6 cellular contexts compared by ENCODE assay signal in genomic region chr3:169811606-169812123, GRCh38. TPM values are rescaled to one million over a fixed set of nuclear protein-coding genes. Genes with fewer than 3 reads are reported as not detected.
A peak's percentile ranks its signal among the peaks of the same experiment; 100 is the strongest.
DNase-seq lines count a peak whose midpoint lies in the region; ATAC-seq lines count a peak whose summit lies in the region.

No MANE protein-coding gene starts in this region.

- peaks cover 8% of the 10 kb centered on the region for H3K27me3 Mint-ChIP-seq in activated CD4-positive, alpha-beta T cell treated with anti-CD3 and anti-CD28 coated beads, Interleukin-2, amount 10 ng/mL, durations not matched to agents 24 days and 14 days
- peaks cover 0 to 2% of the 10 kb centered on the region in 2 donors for H3K27me3 Mint-ChIP-seq in T-cell

- 3% methylated on average over 15 of the region's 15 CpGs for WGBS in right cardiac atrium

- H3K4me3 Mint-ChIP-seq in activated CD4-positive, alpha-beta T cell treated with anti-CD3 and anti-CD28 coated beads, Interleukin-2, amount 10 ng/mL, durations not matched to agents 24 days and 14 days, result peak overlapping the region; percentile 92
- H3K4me3 Mint-ChIP-seq in T-cell, result peak overlapping the region; percentile 74 to 94 (median 78)

- peak in 2 of 4 experiments; percentile 1 for ATAC-seq in T-cell (replicated peaks in 1 of 4)
- peak; percentile 38 to 45 for ATAC-seq in right cardiac atrium
- ATAC-seq in GM19467 (IDR thresholded peaks at IDR 0.05; ENCODE audit: unreplicated experiment), result no peak

- CTCF ChIA-PET in T-cell (lab: Charles Lee), result interaction anchor here (0.5 to 0.8 kb wide), 3 partner anchors 11 to 52 kb away, joined by 3 read pairs; no protein-coding TSS in a partner anchor

- H3K9me3 ChIP-seq in right cardiac atrium (ENCODE audit: control insufficient read depth, low read length), result no peaks in the 10 kb centered on the region

- H3K9me3 Mint-ChIP-seq in activated CD4-positive, alpha-beta T cell treated with anti-CD3 and anti-CD28 coated beads, Interleukin-2, amount 10 ng/mL, durations not matched to agents 24 days and 14 days, result peaks cover 7% of the 10 kb centered on the region
- H3K9me3 Mint-ChIP-seq in T-cell, result peaks cover 4 to 11% (median 10%) of the 10 kb centered on the region in 3 donors

- H3K27ac ChIP-seq in right cardiac atrium (ENCODE audit: low read length) (peak overlapping the region; percentile 55), temporal lobe (ENCODE audit: low read depth, low read length) (peak overlapping the region; percentile 69)

- peak overlapping the region; percentile 91 for H3K27ac Mint-ChIP-seq in activated CD4-positive, alpha-beta T cell treated with anti-CD3 and anti-CD28 coated beads, Interleukin-2, amount 10 ng/mL, durations not matched to agents 24 days and 14 days
- H3K27ac Mint-ChIP-seq in T-cell, result no peak overlapping the region

- no peaks in the 10 kb centered on the region for H3K27me3 ChIP-seq in right cardiac atrium (ENCODE audit: control insufficient read depth, insufficient read depth)

- peak overlapping the region; percentile 78 for H3K4me3 ChIP-seq in right cardiac atrium (ENCODE audit: low read length)

- POLR2A ChIA-PET in T-cell (lab: Charles Lee), result no interaction called here

- H3K36me3 Mint-ChIP-seq in activated CD4-positive, alpha-beta T cell treated with anti-CD3 and anti-CD28 coated beads, Interleukin-2, amount 10 ng/mL, durations not matched to agents 24 days and 14 days (ENCODE audit: low read depth), result peaks cover 12% of the 10 kb centered on the region
- peaks cover 7% of the 10 kb centered on the region for H3K36me3 Mint-ChIP-seq in T-cell

- intact Hi-C loops in activated CD4-positive, alpha-beta T cell treated with anti-CD3 and anti-CD28 coated beads, Interleukin-2, amount 10 ng/mL, durations not matched to agents 24 days and 14 days (cut with micrococcal nuclease), result loop anchor here (1.0 to 5.0 kb wide), 3 partner anchors 38 to 546 kb away; partner anchors contain the start of genes MYNN, SKIL and TERC
- intact Hi-C loops in right cardiac atrium (cut with DNase I), result no loop called here

- H3K4me1 Mint-ChIP-seq in activated CD4-positive, alpha-beta T cell treated with anti-CD3 and anti-CD28 coated beads, Interleukin-2, amount 10 ng/mL, durations not matched to agents 24 days and 14 days, result peaks cover 40% of the 10 kb centered on the region
- H3K4me1 Mint-ChIP-seq in T-cell, result peaks cover 27 to 29% (median 29%) of the 10 kb centered on the region in 3 donors

- peaks cover 3% of the 10 kb centered on the region for H3K4me1 ChIP-seq in right cardiac atrium (ENCODE audit: control insufficient read depth, insufficient read depth, low read length)

- DNase-seq in activated CD4-positive, alpha-beta T cell treated with anti-CD3 and anti-CD28 coated beads, Interleukin-2, amount 10 ng/mL, durations not matched to agents 24 days and 14 days, result peak; percentile 76
- DNase-seq in activated CD4-positive, alpha-beta T cell treated with anti-CD3 and anti-CD28 coated beads for 48 hours, result no peak
- DNase-seq in T-cell (peak in 2 of 34 experiments; percentile 8 to 35), right cardiac atrium (no peak)

RNA-seq across cellular contexts. Expression of gene LRRIQ4, which starts 1.0 kb away (rescaled TPM):
- total RNA-seq in activated CD4-positive, alpha-beta T cell treated with anti-CD3 and anti-CD28 coated beads, Interleukin-2, amount 10 ng/mL, durations not matched to agents 24 days and 14 days, result 0.09 and 0.21 TPM in 2 replicates
- not detected for total RNA-seq in T-cell
- total RNA-seq in right cardiac atrium, result not detected
- not detected for polyA plus RNA-seq in right cardiac atrium
- total RNA-seq in temporal lobe, result 0.49 TPM

RNA-seq across cellular contexts. Expression of gene LRRC34, which starts 1.0 kb away (rescaled TPM):
- 4.7 and 5.8 TPM in 2 replicates for total RNA-seq in activated CD4-positive, alpha-beta T cell treated with anti-CD3 and anti-CD28 coated beads, Interleukin-2, amount 10 ng/mL, durations not matched to agents 24 days and 14 days
- total RNA-seq in T-cell, result 1 to 10 TPM in 1 of 5 donors, under 1 TPM in 4; 0.28 to 1.6 (median 0.92) TPM
- total RNA-seq in right cardiac atrium, result 1 to 10 TPM; 2.1 to 5.5 (median 2.7) TPM
- polyA plus RNA-seq in right cardiac atrium, result 2.9 TPM
- 7.1 TPM for total RNA-seq in temporal lobe

RNA-seq across cellular contexts. Expression of gene MYNN, which starts 38.5 kb away (rescaled TPM):
- 15.9 and 17.2 TPM in 2 replicates for total RNA-seq in activated CD4-positive, alpha-beta T cell treated with anti-CD3 and anti-CD28 coated beads, Interleukin-2, amount 10 ng/mL, durations not matched to agents 24 days and 14 days
- total RNA-seq in T-cell (10 to 100 TPM; 15.1 to 20.3 (median 17.6) TPM), right cardiac atrium (10 to 100 TPM; 12.4 to 16.0 (median 12.8) TPM), temporal lobe (30.2 TPM)
- polyA plus RNA-seq in right cardiac atrium, result 8.4 TPM

RNA-seq across cellular contexts. Expression of gene ACTRT3, which starts 42.3 kb away (rescaled TPM):
- total RNA-seq in activated CD4-positive, alpha-beta T cell treated with anti-CD3 and anti-CD28 coated beads, Interleukin-2, amount 10 ng/mL, durations not matched to agents 24 days and 14 days, result 0.85 and 1.1 TPM in 2 replicates
- total RNA-seq in T-cell, result under 1 TPM in 2 of 5 donors, not detected in 3; 0.15 to 0.28 TPM
- total RNA-seq in right cardiac atrium, result 1 to 10 TPM; 1.7 to 2.8 (median 2.3) TPM
- polyA plus RNA-seq in right cardiac atrium, result 1.1 TPM
- total RNA-seq in temporal lobe, result 2.2 TPM

RNA-seq across cellular contexts. Expression of gene TERC, which starts 46.8 kb away (rescaled TPM):
- total RNA-seq in activated CD4-positive, alpha-beta T cell treated with anti-CD3 and anti-CD28 coated beads, Interleukin-2, amount 10 ng/mL, durations not matched to agents 24 days and 14 days, result 8.9 TPM in 1 of 2 replicates, not detected in the other
- total RNA-seq in T-cell, result 10 to 100 TPM; 10.3 to 22.4 (median 12.8) TPM
- total RNA-seq in right cardiac atrium, result 1 to 10 TPM; 1.2 to 2.8 (median 1.4) TPM
- polyA plus RNA-seq in right cardiac atrium, result not detected
- total RNA-seq in temporal lobe, result 55.3 TPM
